19 cellular contexts compared by ENCODE assay signal in the genomic region with DNA sequence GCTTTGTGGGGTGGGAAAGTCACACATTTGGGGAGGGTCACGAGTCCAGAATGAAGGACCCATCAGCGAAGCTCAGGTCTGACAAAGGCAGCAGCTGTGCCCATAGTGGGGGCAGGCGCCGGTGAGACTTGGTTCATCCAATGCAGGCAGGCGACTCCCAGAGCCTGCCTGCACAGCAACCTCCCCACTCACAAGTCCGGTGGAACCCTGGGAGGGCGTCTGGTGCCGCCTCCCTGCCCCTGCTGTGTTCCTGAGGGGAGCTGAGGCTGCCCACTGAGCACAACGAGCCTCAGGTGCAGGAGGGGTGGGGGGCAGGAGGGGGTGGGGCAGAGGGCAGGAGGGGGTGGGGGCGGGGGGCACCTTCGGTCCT. TPM values are rescaled to one million over a fixed set of nuclear protein-coding genes. Genes with fewer than 3 reads are reported as not detected.
"Had no signal": no experiment of that assay in that cellular context is flagged by ENCODE, and none has a peak within 500 bp of the region (broad histone marks: within the 10 kb centered on the region; RNA-seq: fewer than 3 reads in every experiment).

No MANE protein-coding gene starts in this region.

- H3K27ac ChIP-seq: gastrocnemius medialis, neural progenitor cell, ovary, right lobe of liver, skin epidermis, stomach, thoracic aorta had no signal

- ATAC-seq: esophagus mucosa; gastrocnemius medialis; natural killer cell treated with Interleukin-12 subunit alpha and Interleukin-12 subunit beta and Interleukin-15 and Interleukin-18, amount 100 ng/mL, for 72 hours; right lobe of liver had no signal

- DNase-seq: effector memory CD4-positive, alpha-beta T cell; mesenchymal stem cell; midbrain; nucleus accumbens; stimulated activated CD4-positive, alpha-beta T cell treated with anti-CD3 and anti-CD28 coated beads, Interleukin-12 subunit alpha, Interleukin-12 subunit beta, amount 100 ng/mL, for 4 hours; stimulated activated naive CD4-positive, alpha-beta T cell; stomach; substantia nigra; trophoblast cell had no signal

- H3K4me1 ChIP-seq: gastrocnemius medialis, neural progenitor cell, right lobe of liver, stomach had no signal

- H3K27me3 ChIP-seq: gastrocnemius medialis, neural progenitor cell, ovary, right lobe of liver, stomach had no signal

- H3K36me3 ChIP-seq: neural progenitor cell had no signal

- H3K9me3 ChIP-seq: gastrocnemius medialis, ovary, right lobe of liver, stomach, thoracic aorta had no signal

- H3K4me3 ChIP-seq: gastrocnemius medialis, lung, neural progenitor cell, ovary, right lobe of liver, skin epidermis, stomach, thoracic aorta had no signal

RNA-seq across cellular contexts. Expression of a gene that starts 55.4 kb away (rescaled TPM):
- polyA plus RNA-seq: fibroblast of lung had no signal
